20 cellular contexts compared by ENCODE assay signal in the genomic region with DNA sequence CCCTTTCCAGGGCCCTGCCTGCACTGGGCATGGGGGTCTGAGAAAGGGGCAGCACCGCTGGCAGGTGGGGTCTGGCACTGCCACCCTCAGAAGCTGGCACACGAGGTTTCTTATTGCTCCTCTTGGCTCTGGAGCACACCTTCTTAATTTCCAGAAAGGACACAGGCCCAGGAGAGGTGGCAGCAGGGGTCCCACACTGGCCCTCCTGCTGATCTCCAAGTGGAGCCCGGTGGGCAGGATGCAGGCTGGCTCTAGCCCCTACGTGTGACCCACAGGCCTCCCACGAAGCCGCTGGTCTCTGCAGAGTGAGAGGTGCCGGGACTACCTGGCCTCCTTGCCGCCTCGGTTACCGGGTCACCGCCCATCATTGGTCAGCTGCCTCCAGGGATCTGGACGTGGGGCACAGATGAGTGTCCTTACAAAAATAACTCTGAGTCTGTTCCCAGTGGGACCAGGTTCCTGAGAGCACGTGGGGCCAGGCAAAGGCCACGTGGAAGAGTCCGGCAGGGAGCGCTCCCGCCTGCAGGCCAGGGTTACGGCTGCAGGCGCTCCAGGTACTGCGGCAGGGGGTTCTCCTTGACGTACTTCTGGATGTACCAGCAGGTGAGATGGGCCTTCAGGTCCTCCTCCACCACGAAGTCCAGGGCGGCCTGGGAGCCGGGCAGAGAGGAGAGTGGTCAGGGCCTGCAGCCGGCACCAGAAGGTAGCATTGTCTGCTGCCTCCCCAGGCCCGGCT. TPM values are rescaled to one million over a fixed set of nuclear protein-coding genes. Genes with fewer than 3 reads are reported as not detected.
DNase-seq lines count a peak whose midpoint lies in the region; ATAC-seq, FAIRE-seq and TF ChIP-seq lines count a peak whose summit lies in the region.
"Had no signal": no experiment of that assay in that cellular context is flagged by ENCODE, and none has a peak within 500 bp of the region (broad histone marks: within the 10 kb centered on the region; RNA-seq: fewer than 3 reads in every experiment).

No MANE protein-coding gene starts in this region.

- POLR2A ChIA-PET in K562 (lab: Yijun Ruan, JAX): no interaction called here

- no peak for TF ChIP-seq RAD21 in K562 (CRISPR knock-in tag; conservative IDR thresholded peaks at IDR 0.05 in 1 of 2, IDR thresholded peaks at IDR 0.05 in 1 of 2)

- TF ChIP-seq EP300 in K562 (IDR thresholded peaks at IDR 0.05; ENCODE audit: low read length): no peak

- peaks cover 4% of the 10 kb centered on the region for H3K9me1 ChIP-seq in K562 (ENCODE audit: control insufficient read depth, insufficient read depth, low read length)

- peaks cover 4% of the 10 kb centered on the region for H4K20me1 ChIP-seq in K562 (replicated peaks; ENCODE audit: control insufficient read depth, insufficient read depth, low read length)

- no peaks in the 10 kb centered on the region for H3K79me2 ChIP-seq in K562 (ENCODE audit: control insufficient read depth, insufficient read depth, low read length)

- H2AFZ ChIP-seq in K562 (ENCODE audit: low read depth, low read length): no peak overlapping the region

- no peak for TF ChIP-seq POLR2A in K562 (conservative IDR thresholded peaks at IDR 0.05)

- ATAC-seq in K562 (no peak), left cardiac atrium (peak; percentile 50 to 52), HG03280 (IDR thresholded peaks at IDR 0.05; ENCODE audit: unreplicated experiment) (no peak), GM21786 (IDR thresholded peaks at IDR 0.05; ENCODE audit: unreplicated experiment) (no peak)
- ATAC-seq: CD8-positive, alpha-beta T cell; HCT116 had no signal

- H3K4me2 ChIP-seq in K562 (ENCODE audit: insufficient read depth, low read length): no peak overlapping the region

- no peak for DNase-seq in K562 (ENCODE audit: extremely low read depth in 1 of 4, low spot score in 3 of 4)
- peak; percentile 25 for DNase-seq in left cardiac atrium
- peak; percentile 44 for DNase-seq in myocyte (ENCODE audit: low read depth)
- DNase-seq in NCI-H1105 (lab: John Stamatoyannopoulos, UW): no peak
- no peak for DNase-seq in NCI-H1436 treated with DMSO at 0.1 percent for 48 hours (lab: John Stamatoyannopoulos, UW)
- DNase-seq: C1 segment of cervical spinal cord; CD8-positive, alpha-beta T cell; KG1; NCI-H1092; NCI-H2029 treated with DMSO at 0.1 percent for 48 hours; NCI-H2171 treated with DMSO at 0.1 percent for 48 hours; NCI-H524 treated with DMSO at 0.1 percent for 48 hours; NCI-H82; Peyer's patch had no signal

- in situ Hi-C loops in K562 (cut with MboI): no loop called here

- intact Hi-C loops in K562 (cut with micrococcal nuclease) (no loop called here), left cardiac atrium (cut with DNase I) (no loop called here)

- H3K4me3 ChIP-seq in K562: no peak overlapping the region
- no peak overlapping the region for H3K4me3 ChIP-seq in subcutaneous abdominal adipose tissue (ENCODE audit: low read depth in 1 of 5, low read length in 5 of 5)
- H3K4me3 ChIP-seq: Peyer's patch had no signal

- 64% methylated on average over 14 of the region's 26 CpGs for WGBS in K562 (ENCODE audit: insufficient coverage, low coverage, missing lambda C conversion rate)

- H3K9ac ChIP-seq in K562 (ENCODE audit: insufficient read depth in 1 of 2, low read depth in 2 of 2, low read length in 2 of 2): no peak overlapping the region
- no peak overlapping the region for H3K9ac ChIP-seq in subcutaneous abdominal adipose tissue (ENCODE audit: low read length in 5 of 5)

- no TSS peak for BruUV-seq in K562 (replicated peaks; lab: Mats Ljungman, UMichigan)

- TF ChIP-seq CTCF in K562 (IDR thresholded peaks at IDR 0.05 in 2 of 3, conservative IDR thresholded peaks at IDR 0.05 in 1 of 3; ENCODE audit: insufficient read depth in 2 of 3, low read depth in 1 of 3, low read length in 3 of 3): no peak

- H3K36me3 ChIP-seq in K562 (ENCODE audit: control insufficient read depth, insufficient read depth, low read length): no peaks in the 10 kb centered on the region
- H3K36me3 ChIP-seq in subcutaneous abdominal adipose tissue (ENCODE audit: control insufficient read depth in 5 of 5, insufficient read depth in 5 of 5, low read length in 5 of 5): peaks cover 0 to 47% (median 36%) of the 10 kb centered on the region in 5 donors

- H3K27me3 ChIP-seq in K562 (ENCODE audit: control insufficient read depth in 2 of 2, insufficient read depth in 2 of 2, low read length in 2 of 2) (no peaks in the 10 kb centered on the region), subcutaneous abdominal adipose tissue (ENCODE audit: control insufficient read depth in 5 of 5, insufficient read depth in 4 of 5, low read length in 5 of 5) (no peaks in the 10 kb centered on the region)
- H3K27me3 ChIP-seq: Peyer's patch had no signal

- H3K9me3 ChIP-seq in K562 (replicated peaks; ENCODE audit: control insufficient read depth, insufficient read depth, low read depth, low read length) (no peaks in the 10 kb centered on the region), subcutaneous abdominal adipose tissue (ENCODE audit: control insufficient read depth in 5 of 5, low read length in 5 of 5) (no peaks in the 10 kb centered on the region)
- H3K9me3 ChIP-seq: Peyer's patch had no signal

- CTCF ChIA-PET in K562 (lab: Yijun Ruan, JAX; ENCODE audit: low intra/inter-chr PET ratio): no interaction called here

- FAIRE-seq in K562 (lab: Jason Lieb, UNC): no peak
- FAIRE-seq: GM12891, H1 had no signal

- H3K27ac ChIP-seq in K562 (ENCODE audit: extremely low read depth, low read depth, low read length) (no peak overlapping the region), subcutaneous abdominal adipose tissue (ENCODE audit: low read depth, low read length) (peak overlapping the region; percentile 30)
- H3K27ac ChIP-seq: Peyer's patch had no signal

- H3K4me1 ChIP-seq in K562 (replicated peaks in 1 of 2; ENCODE audit: control insufficient read depth in 2 of 2, insufficient read depth in 2 of 2, low read length in 2 of 2): peaks cover 2 to 12% of the 10 kb centered on the region in 2 experiments; a peak in 2 of 5 replicates
- H3K4me1 ChIP-seq in subcutaneous abdominal adipose tissue (ENCODE audit: control insufficient read depth in 5 of 5, insufficient read depth in 5 of 5, low read length in 5 of 5): peaks cover 1 to 58% (median 37%) of the 10 kb centered on the region in 5 donors
- H3K4me1 ChIP-seq: Peyer's patch had no signal

RNA-seq across cellular contexts. Expression of a gene that starts 10.3 kb away (rescaled TPM):
- total RNA-seq in K562 (2011; cell fraction: chromatin; rRNA removed; ENCODE audit: low replicate concordance): 1.9 and 6.9 TPM in 2 replicates
- total RNA-seq in K562 (2011; cell fraction: nucleolus; rRNA removed): 5.3 and 5.5 TPM in 2 replicates
- 3.2 and 3.4 TPM in 2 replicates for total RNA-seq in K562 (2011; cell fraction: nucleoplasm; rRNA removed)
- total RNA-seq in K562 (2014; rRNA removed) (2.3 and 2.9 TPM in 2 replicates), K562 (2014; rRNA removed; fragmentation: Illumina TruSeq; extraction: Trizol) (0.55 and 0.61 TPM in 2 replicates), K562 (2015; rRNA removed; fragmentation: Illumina TruSeq; extraction: Trizol) (0.65 and 0.72 TPM in 2 replicates), K562 (2021) (5.4 TPM in 2 replicates), left cardiac atrium (10 to 100 TPM in 1 of 2 donors, 1 to 10 TPM in 1; 8.6 to 19.4 TPM), myocyte (24.9 and 25.8 TPM in 2 replicates)
- polyA plus RNA-seq in K562 (2011; rRNA removed) (1.6 and 2.3 TPM in 2 replicates), K562 (2014; fragmentation: Illumina TruSeq; extraction: Trizol) (3.7 and 4.5 TPM in 2 replicates), K562 (2014; fragmentation: Nextera tagmentation; extraction: Ambion mirVana) (under 1 TPM; 0.24 to 0.52 TPM), K562 (2014; rRNA removed) (3.7 and 4.2 TPM in 2 replicates)
- 3.1 and 4.2 TPM in 2 replicates for polyA plus RNA-seq in K562 (2011; cell fraction: cytosol; rRNA removed)
- polyA plus RNA-seq in K562 (2011; cell fraction: nucleus; rRNA removed): 1.5 and 2.5 TPM in 2 replicates
- 2.5 and 8.0 TPM in 2 replicates for polyA plus RNA-seq in K562 (2012)
- 0.90 and 1.3 TPM in 2 replicates for polyA minus RNA-seq in K562 (2011; rRNA and poly(A)+ RNA removed)
- polyA minus RNA-seq in K562 (2011; cell fraction: cytosol; rRNA and poly(A)+ RNA removed): 1.9 and 3.1 TPM in 2 replicates
- 2.3 and 2.9 TPM in 2 replicates for polyA minus RNA-seq in K562 (2011; cell fraction: nucleus; rRNA and poly(A)+ RNA removed)
- 17.7 TPM for polyA plus RNA-seq in myocyte (2012)

RNA-seq across cellular contexts. Expression of a gene that starts 29.0 kb away (rescaled TPM):
- total RNA-seq in K562 (2011; cell fraction: chromatin; rRNA removed; ENCODE audit: low replicate concordance): 22.4 and 35.6 TPM in 2 replicates
- total RNA-seq in K562 (2011; cell fraction: nucleolus; rRNA removed): 30.8 and 34.7 TPM in 2 replicates
- total RNA-seq in K562 (2011; cell fraction: nucleoplasm; rRNA removed): 28.2 and 29.8 TPM in 2 replicates
- 27.5 and 35.4 TPM in 2 replicates for total RNA-seq in K562 (2014; rRNA removed)
- 9.4 and 12.0 TPM in 2 replicates for total RNA-seq in K562 (2014; rRNA removed; fragmentation: Illumina TruSeq; extraction: Trizol)
- total RNA-seq in K562 (2015; rRNA removed; fragmentation: Illumina TruSeq; extraction: Trizol): 17.8 and 18.7 TPM in 2 replicates
- 28.3 and 30.0 TPM in 2 replicates for total RNA-seq in K562 (2021)
- polyA plus RNA-seq in K562 (2011; rRNA removed): 32.2 and 37.5 TPM in 2 replicates
- polyA plus RNA-seq in K562 (2011; cell fraction: cytosol; rRNA removed): 53.5 and 101 TPM in 2 replicates
- polyA plus RNA-seq in K562 (2011; cell fraction: nucleus; rRNA removed): 22.5 and 25.5 TPM in 2 replicates
- polyA plus RNA-seq in K562 (2012): 17.5 and 27.9 TPM in 2 replicates
- 33.4 and 35.1 TPM in 2 replicates for polyA plus RNA-seq in K562 (2014; fragmentation: Illumina TruSeq; extraction: Trizol)
- 10 to 100 TPM; 17.4 to 31.9 TPM for polyA plus RNA-seq in K562 (2014; fragmentation: Nextera tagmentation; extraction: Ambion mirVana)
- polyA plus RNA-seq in K562 (2014; rRNA removed): 40.7 and 41.5 TPM in 2 replicates
- 16.0 and 21.8 TPM in 2 replicates for polyA minus RNA-seq in K562 (2011; rRNA and poly(A)+ RNA removed)
- 13.1 and 16.8 TPM in 2 replicates for polyA minus RNA-seq in K562 (2011; cell fraction: cytosol; rRNA and poly(A)+ RNA removed)
- 11.2 and 18.2 TPM in 2 replicates for polyA minus RNA-seq in K562 (2011; cell fraction: nucleus; rRNA and poly(A)+ RNA removed)
- 10 to 100 TPM; 26.7 to 27.3 TPM for total RNA-seq in left cardiac atrium
- total RNA-seq in myocyte: 26.3 and 44.3 TPM in 2 replicates
- 38.5 TPM for polyA plus RNA-seq in myocyte (2012)

RNA-seq across cellular contexts. Expression of a gene that starts 41.6 kb away (rescaled TPM):
- total RNA-seq in K562 (2011; cell fraction: chromatin; rRNA removed; ENCODE audit: low replicate concordance): 5.2 and 14.1 TPM in 2 replicates
- 6.8 and 9.3 TPM in 2 replicates for total RNA-seq in K562 (2011; cell fraction: nucleolus; rRNA removed)
- total RNA-seq in K562 (2011; cell fraction: nucleoplasm; rRNA removed): 7.1 and 7.6 TPM in 2 replicates
- 4.4 and 5.9 TPM in 2 replicates for total RNA-seq in K562 (2014; rRNA removed)
- total RNA-seq in K562 (2014; rRNA removed; fragmentation: Illumina TruSeq; extraction: Trizol): 2.2 and 2.5 TPM in 2 replicates
- total RNA-seq in K562 (2015; rRNA removed; fragmentation: Illumina TruSeq; extraction: Trizol): 3.5 TPM in 2 replicates
- 14.8 and 16.1 TPM in 2 replicates for total RNA-seq in K562 (2021)
- polyA plus RNA-seq in K562 (2011; rRNA removed): 2.8 and 3.5 TPM in 2 replicates
- polyA plus RNA-seq in K562 (2011; cell fraction: cytosol; rRNA removed): 5.0 and 6.2 TPM in 2 replicates
- 5.1 and 5.9 TPM in 2 replicates for polyA plus RNA-seq in K562 (2011; cell fraction: nucleus; rRNA removed)
- 7.0 and 8.3 TPM in 2 replicates for polyA plus RNA-seq in K562 (2012)
- polyA plus RNA-seq in K562 (2014; fragmentation: Illumina TruSeq; extraction: Trizol): 10.3 and 12.5 TPM in 2 replicates
- under 1 TPM; 0.18 to 0.38 TPM for polyA plus RNA-seq in K562 (2014; fragmentation: Nextera tagmentation; extraction: Ambion mirVana)
- polyA plus RNA-seq in K562 (2014; rRNA removed): 8.0 and 8.8 TPM in 2 replicates
- polyA minus RNA-seq in K562 (2011; rRNA and poly(A)+ RNA removed): 1.0 and 2.2 TPM in 2 replicates
- 4.1 and 5.6 TPM in 2 replicates for polyA minus RNA-seq in K562 (2011; cell fraction: cytosol; rRNA and poly(A)+ RNA removed)
- polyA minus RNA-seq in K562 (2011; cell fraction: nucleus; rRNA and poly(A)+ RNA removed): 2.8 and 3.0 TPM in 2 replicates
- 10 to 100 TPM; 38.9 to 64.7 TPM for total RNA-seq in left cardiac atrium
- 23.2 and 25.8 TPM in 2 replicates for total RNA-seq in myocyte
- polyA plus RNA-seq in myocyte (2012): 66.4 TPM

Comparison
In these comparisons a context has a peak if more than half of its experiments do, and no peak if none do; other contexts are left out.
1. ATAC-seq: peak in left cardiac atrium (2 of 2); none in K562 (single experiment), HG03280 (single experiment) and GM21786 (single experiment).
2. DNase-seq: peak in left cardiac atrium (single experiment) and myocyte (single experiment); none in K562 (0 of 4), NCI-H1105 (single experiment) and NCI-H1436 treated with DMSO at 0.1 percent for 48 hours (single experiment).